ENCODE assay signal across 8 cellular contexts in genomic region chrX:138745215-138745614, GRCh38. TPM values are rescaled to one million over a fixed set of nuclear protein-coding genes. Genes with fewer than 3 reads are reported as not detected.
DNase-seq lines count a peak whose midpoint lies in the region; ATAC-seq lines count a peak whose summit lies in the region.

No MANE protein-coding gene starts in this region.

- peak; percentile 61 for DNase-seq in AG08395 (ENCODE audit: low spot score)
- peak; percentile 16 for DNase-seq in GM04503 (ENCODE audit: low read depth)
- peak; percentile 5 for DNase-seq in NCI-H774 (lab: John Stamatoyannopoulos, UW)
- peak; percentile 43 to 48 for DNase-seq in dermis microvascular lymphatic vessel endothelial cell (ENCODE audit: low read depth in 2 of 2)
- peak; percentile 13 for DNase-seq in middle frontal gyrus (ENCODE audit: extremely low spot score, low spot score)
- no peak for DNase-seq in cortex of kidney (lab: John Stamatoyannopoulos, UW)
- DNase-seq in posterior vena cava (ENCODE audit: low spot score): no peak

- intact Hi-C loops in posterior vena cava (cut with DNase I): no loop called here

- ATAC-seq in HG02588 (IDR thresholded peaks at IDR 0.05; ENCODE audit: unreplicated experiment): peak; percentile 71

RNA-seq across cellular contexts. Expression of gene FGF13, which starts 33.7 kb away (rescaled TPM):
- 20.4 and 25.7 TPM in 2 replicates for total RNA-seq in dermis microvascular lymphatic vessel endothelial cell
- total RNA-seq in posterior vena cava: 10 to 100 TPM; 10.6 to 13.6 TPM

Comparison
In these comparisons a context has a peak if more than half of its experiments do, and no peak if none do; other contexts are left out.
1. DNase-seq: peak in AG08395 (single experiment), GM04503 (single experiment), NCI-H774 (single experiment), dermis microvascular lymphatic vessel endothelial cell (2 of 2) and middle frontal gyrus (single experiment); none in cortex of kidney (single experiment) and posterior vena cava (single experiment).